Comparison of ENCODE assay signal across 1 cellular context in the genomic region with DNA sequence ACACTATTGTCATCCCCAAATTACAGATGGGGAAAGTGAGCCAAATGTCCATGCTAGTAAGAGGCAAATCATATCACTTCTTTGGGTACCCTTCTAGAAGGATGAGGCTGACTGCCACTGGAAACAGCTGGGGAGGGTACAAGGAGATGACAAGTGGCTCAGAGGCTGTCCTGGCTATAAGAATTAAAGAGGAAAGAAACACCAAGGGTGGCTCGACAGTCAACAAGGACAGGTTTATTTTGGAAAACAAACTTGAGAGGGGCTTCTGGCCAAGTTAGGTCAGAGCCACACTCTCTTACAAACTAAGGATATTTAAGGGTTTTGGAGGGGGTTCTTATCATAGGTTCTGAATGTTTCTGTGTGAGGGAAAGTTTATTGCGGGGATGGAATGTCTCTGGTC.
TF ChIP-seq lines count a peak whose summit lies in the region.

No MANE protein-coding gene starts in this region.

TF ChIP-seq in K562, 482 proteins besides CTCF, POLR2A, EP300 and RAD21:
- TF ChIP-seq HLTF (IDR thresholded peaks at IDR 0.05) (peak; percentile 83), TRIM28 (IDR thresholded peaks at IDR 0.05) (peak; percentile 54; the same call in 1 of the 2 replicates), CBX3 (IDR thresholded peaks at IDR 0.05; ENCODE audit: borderline replicate concordance in 1 of 2, low read length in 2 of 2) (0 out of 3 replicates have a peak, but pooled peaks of 1 of the 2 experiments have one; percentile 34), ZC3H11A (IDR thresholded peaks at IDR 0.05; ENCODE audit: low read depth, low read length) (no peak), RBM22 (IDR thresholded peaks at IDR 0.05; ENCODE audit: low read depth, low read length, poor library complexity, severe bottlenecking) (no peak)
- TF ChIP-seq, protein P1, sequence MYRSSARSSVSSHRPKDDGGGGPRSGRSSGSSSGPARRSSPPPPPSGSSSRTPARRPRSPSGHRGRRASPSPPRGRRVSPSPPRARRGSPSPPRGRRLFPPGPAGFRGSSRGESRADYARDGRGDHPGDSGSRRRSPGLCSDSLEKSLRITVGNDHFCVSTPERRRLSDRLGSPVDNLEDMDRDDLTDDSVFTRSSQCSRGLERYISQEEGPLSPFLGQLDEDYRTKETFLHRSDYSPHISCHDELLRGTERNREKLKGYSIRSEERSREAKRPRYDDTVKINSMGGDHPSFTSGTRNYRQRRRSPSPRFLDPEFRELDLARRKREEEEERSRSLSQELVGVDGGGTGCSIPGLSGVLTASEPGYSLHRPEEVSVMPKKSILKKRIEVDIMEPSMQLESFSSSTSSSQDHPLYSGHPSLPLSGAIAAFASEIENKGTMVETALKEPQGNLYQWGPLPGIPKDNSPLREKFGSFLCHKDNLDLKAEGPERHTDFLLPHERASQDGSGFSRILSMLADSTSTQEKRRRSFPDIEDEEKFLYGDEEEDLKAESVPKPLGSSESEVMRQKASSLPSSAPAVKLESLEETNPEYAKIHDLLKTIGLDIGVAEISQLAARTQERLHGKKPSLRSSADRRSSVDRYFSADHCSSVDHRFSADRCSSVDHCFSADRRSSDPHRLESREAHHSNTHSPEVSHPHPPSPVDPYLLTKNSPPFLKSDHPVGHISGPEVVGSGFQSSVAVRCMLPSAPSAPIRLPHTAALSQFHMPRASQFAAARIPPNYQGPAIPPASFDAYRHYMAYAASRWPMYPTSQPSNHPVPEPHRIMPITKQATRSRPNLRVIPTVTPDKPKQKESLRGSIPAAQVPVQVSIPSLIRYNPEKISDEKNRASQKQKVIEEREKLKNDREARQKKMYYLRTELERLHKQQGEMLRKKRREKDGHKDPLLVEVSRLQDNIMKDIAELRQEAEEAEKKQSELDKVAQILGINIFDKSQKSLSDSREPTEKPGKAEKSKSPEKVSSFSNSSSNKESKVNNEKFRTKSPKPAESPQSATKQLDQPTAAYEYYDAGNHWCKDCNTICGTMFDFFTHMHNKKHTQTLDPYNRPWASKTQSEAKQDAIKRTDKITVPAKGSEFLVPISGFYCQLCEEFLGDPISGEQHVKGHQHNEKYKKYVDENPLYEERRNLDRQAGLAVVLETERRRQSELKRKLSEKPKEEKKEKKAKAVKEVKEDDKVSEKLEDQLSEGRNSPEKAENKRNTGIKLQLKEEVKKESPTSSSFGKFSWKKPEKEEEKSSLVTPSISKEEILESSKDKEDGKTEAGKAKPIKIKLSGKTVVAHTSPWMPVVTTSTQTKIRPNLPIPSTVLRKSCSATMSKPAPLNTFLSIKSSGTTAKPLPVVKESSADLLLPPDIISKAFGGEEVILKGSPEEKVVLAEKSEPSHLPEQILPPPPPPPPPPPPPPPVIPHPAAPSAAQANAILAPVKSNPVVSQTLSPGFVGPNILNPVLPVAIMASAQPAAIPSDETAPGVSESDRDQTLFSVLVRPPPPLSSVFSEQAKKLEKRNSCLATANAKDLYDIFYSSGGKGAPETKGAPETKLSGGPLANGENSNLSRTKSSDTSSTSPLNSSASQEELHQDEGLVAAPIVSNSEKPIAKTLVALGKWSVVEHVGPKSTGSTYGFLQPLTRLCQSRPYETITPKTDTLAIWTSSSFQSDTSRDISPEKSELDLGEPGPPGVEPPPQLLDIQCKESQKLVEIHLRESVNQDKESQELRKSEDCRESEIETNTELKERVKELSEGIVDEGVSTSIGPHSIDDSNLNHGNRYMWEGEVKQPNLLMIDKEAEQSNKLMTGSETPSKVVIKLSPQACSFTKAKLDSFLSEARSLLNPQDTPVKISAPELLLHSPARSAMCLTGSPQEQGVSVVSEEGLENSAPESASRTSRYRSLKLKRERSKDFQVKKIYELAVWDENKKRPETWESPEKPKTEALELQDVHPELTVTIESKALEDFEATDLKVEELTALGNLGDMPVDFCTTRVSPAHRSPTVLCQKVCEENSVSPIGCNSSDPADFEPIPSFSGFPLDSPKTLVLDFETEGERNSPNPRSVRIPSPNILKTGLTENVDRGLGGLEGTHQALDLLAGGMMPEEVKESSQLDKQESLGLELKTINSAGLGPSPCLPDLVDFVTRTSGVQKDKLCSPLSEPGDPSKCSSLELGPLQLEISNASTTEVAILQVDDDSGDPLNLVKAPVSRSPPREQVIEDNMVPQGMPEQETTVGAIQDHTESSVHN (IDR thresholded peaks at IDR 0.05; ENCODE audit: borderline replicate concordance in 1 of 2, low read depth in 1 of 2): no peak
- TF ChIP-seq, protein P2, sequence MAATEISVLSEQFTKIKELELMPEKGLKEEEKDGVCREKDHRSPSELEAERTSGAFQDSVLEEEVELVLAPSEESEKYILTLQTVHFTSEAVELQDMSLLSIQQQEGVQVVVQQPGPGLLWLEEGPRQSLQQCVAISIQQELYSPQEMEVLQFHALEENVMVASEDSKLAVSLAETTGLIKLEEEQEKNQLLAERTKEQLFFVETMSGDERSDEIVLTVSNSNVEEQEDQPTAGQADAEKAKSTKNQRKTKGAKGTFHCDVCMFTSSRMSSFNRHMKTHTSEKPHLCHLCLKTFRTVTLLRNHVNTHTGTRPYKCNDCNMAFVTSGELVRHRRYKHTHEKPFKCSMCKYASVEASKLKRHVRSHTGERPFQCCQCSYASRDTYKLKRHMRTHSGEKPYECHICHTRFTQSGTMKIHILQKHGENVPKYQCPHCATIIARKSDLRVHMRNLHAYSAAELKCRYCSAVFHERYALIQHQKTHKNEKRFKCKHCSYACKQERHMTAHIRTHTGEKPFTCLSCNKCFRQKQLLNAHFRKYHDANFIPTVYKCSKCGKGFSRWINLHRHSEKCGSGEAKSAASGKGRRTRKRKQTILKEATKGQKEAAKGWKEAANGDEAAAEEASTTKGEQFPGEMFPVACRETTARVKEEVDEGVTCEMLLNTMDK (IDR thresholded peaks at IDR 0.05; ENCODE audit: borderline replicate concordance, insufficient read depth, low read depth, low read length, poor library complexity, severe bottlenecking): no peak
